Comparison of ENCODE assay signal across 8 cellular contexts in the genomic region with DNA sequence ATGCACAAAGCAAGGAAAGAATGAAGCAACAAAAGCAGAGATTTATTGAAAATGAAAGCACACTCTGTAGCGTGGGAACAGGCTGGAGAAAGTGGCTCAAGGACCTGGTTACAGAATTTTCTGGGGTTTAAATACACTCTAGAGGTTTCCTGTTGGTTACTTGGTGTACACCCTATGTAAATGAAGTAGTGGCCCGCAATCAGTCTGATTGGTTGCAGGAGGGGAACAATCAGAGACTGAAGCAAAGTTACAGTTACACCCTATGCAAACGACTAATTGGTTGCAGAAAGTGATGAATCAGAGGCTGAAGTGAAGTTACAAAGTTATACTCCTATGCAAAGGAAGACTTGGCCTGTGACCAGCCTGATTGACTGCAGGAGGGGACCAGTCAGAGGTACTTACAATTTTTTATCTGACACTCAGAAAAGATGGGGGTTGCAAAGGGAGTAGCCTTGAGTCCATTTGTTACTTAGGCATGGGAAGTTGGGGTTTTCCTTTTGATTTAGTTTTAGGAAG. TPM values are rescaled to one million over a fixed set of nuclear protein-coding genes. Genes with fewer than 3 reads are reported as not detected.
DNase-seq lines count a peak whose midpoint lies in the region; ATAC-seq lines count a peak whose summit lies in the region.

No MANE protein-coding gene starts in this region.

- no peaks in the 10 kb centered on the region for H3K36me3 Mint-ChIP-seq in natural killer cell treated with Interleukin-12 subunit alpha and Interleukin-12 subunit beta and Interleukin-15 and Interleukin-18, amount 100 ng/mL, for 72 hours

- peak overlapping the region; percentile 97 for H3K27ac ChIP-seq in SJSA1

- peak; percentile 62 to 79 for DNase-seq in SJSA1 (ENCODE audit: low read depth in 1 of 2, low spot score in 2 of 2)
- peak; percentile 29 for DNase-seq in astrocyte of the hippocampus (ENCODE audit: low read depth, low spot score)
- peak; percentile 88 for DNase-seq in natural killer cell treated with Interleukin-12 subunit alpha and Interleukin-12 subunit beta and Interleukin-15 and Interleukin-18, amount 100 ng/mL, for 72 hours (ENCODE audit: low spot score)
- DNase-seq in NCI-H748 treated with DMSO at 0.1 percent for 48 hours (lab: John Stamatoyannopoulos, UW) = no peak
- DNase-seq in NCI-H2171 treated with DMSO at 0.1 percent for 48 hours (lab: John Stamatoyannopoulos, UW) = no peak
- no peak for DNase-seq in SW480 (ENCODE audit: low spot score)

- no peaks in the 10 kb centered on the region for H3K9me3 ChIP-seq in SJSA1 (replicated peaks)

- H3K36me3 ChIP-seq in SJSA1 = peaks cover 8% of the 10 kb centered on the region

- no peaks in the 10 kb centered on the region for H3K27me3 Mint-ChIP-seq in natural killer cell treated with Interleukin-12 subunit alpha and Interleukin-12 subunit beta and Interleukin-15 and Interleukin-18, amount 100 ng/mL, for 72 hours

- peaks cover 51 to 63% of the 10 kb centered on the region in 2 donors for H3K4me1 Mint-ChIP-seq in natural killer cell treated with Interleukin-12 subunit alpha and Interleukin-12 subunit beta and Interleukin-15 and Interleukin-18, amount 100 ng/mL, for 72 hours (ENCODE audit: low read depth in 2 of 2)

- H3K4me3 Mint-ChIP-seq in natural killer cell treated with Interleukin-12 subunit alpha and Interleukin-12 subunit beta and Interleukin-15 and Interleukin-18, amount 100 ng/mL, for 72 hours = peak overlapping the region; percentile 76

- peaks cover 51% of the 10 kb centered on the region for H3K4me1 ChIP-seq in SJSA1 (replicated peaks)

- H3K27ac Mint-ChIP-seq in natural killer cell treated with Interleukin-12 subunit alpha and Interleukin-12 subunit beta and Interleukin-15 and Interleukin-18, amount 100 ng/mL, for 72 hours = peak overlapping the region; percentile 83 to 88

- H3K27me3 ChIP-seq in SJSA1 (replicated peaks) = no peaks in the 10 kb centered on the region

- peak overlapping the region; percentile 18 for H3K4me3 ChIP-seq in SJSA1

- ATAC-seq in GM18870 (IDR thresholded peaks at IDR 0.05; ENCODE audit: unreplicated experiment) (peak; percentile 83), HG02973 (IDR thresholded peaks at IDR 0.05; ENCODE audit: unreplicated experiment) (peak; percentile 70)
- ATAC-seq in natural killer cell treated with Interleukin-12 subunit alpha and Interleukin-12 subunit beta and Interleukin-15 and Interleukin-18, amount 100 ng/mL, for 72 hours = peak; percentile 85 to 89

- H3K9me3 Mint-ChIP-seq in natural killer cell treated with Interleukin-12 subunit alpha and Interleukin-12 subunit beta and Interleukin-15 and Interleukin-18, amount 100 ng/mL, for 72 hours = no peaks in the 10 kb centered on the region

RNA-seq across cellular contexts. Expression of gene MTPN, which starts 3.6 kb away (rescaled TPM):
- total RNA-seq in SJSA1 (2014; rRNA removed; shearing (Covaris generic)) = 91.3 and 108 TPM in 2 replicates
- 100 to 1,000 TPM; 148 to 190 TPM for total RNA-seq in natural killer cell treated with Interleukin-12 subunit alpha and Interleukin-12 subunit beta and Interleukin-15 and Interleukin-18, amount 100 ng/mL, for 72 hours

Comparison
In these comparisons a context has a peak if more than half of its experiments do, and no peak if none do; other contexts are left out.
1. DNase-seq: peak in SJSA1 (2 of 2), astrocyte of the hippocampus (single experiment) and natural killer cell treated with Interleukin-12 subunit alpha and Interleukin-12 subunit beta and Interleukin-15 and Interleukin-18, amount 100 ng/mL, for 72 hours (single experiment); none in NCI-H748 treated with DMSO at 0.1 percent for 48 hours (single experiment), NCI-H2171 treated with DMSO at 0.1 percent for 48 hours (single experiment) and SW480 (single experiment).
2. Peak in every context shown above with its lines, with median percentiles within 50 percentile points of each other: ATAC-seq.